1 cellular context compared by ENCODE assay signal in the genomic region with DNA sequence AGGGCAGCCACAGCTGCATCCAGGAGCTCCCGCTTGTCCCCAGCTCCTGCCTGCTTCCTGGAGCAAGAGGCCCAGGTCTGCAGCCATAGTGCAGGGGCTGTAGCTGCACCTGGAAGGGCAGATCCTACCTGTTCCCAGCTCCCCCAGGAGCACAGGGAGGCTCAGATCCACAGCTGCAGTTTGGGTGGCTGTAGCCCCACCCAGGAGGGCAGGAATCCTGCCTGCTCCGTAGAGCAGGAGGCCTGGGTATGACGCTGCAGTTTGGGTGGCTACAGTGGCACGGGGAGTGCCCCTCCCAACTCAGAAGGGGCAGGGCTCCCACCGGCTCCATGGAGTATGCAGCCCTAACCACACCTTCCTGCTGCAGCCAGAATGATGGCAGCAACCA.
TF ChIP-seq lines count a peak whose summit lies in the region.

No MANE protein-coding gene starts in this region.

TF ChIP-seq in SK-N-SH, 30 proteins besides CTCF, POLR2A, EP300 and RAD21 (continued from another document):
- TF ChIP-seq, protein P1, sequence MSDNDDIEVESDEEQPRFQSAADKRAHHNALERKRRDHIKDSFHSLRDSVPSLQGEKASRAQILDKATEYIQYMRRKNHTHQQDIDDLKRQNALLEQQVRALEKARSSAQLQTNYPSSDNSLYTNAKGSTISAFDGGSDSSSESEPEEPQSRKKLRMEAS (IDR thresholded peaks at IDR 0.05; ENCODE audit: low read depth): no peak
- TF ChIP-seq TEAD4 (IDR thresholded peaks at IDR 0.05; ENCODE audit: borderline replicate concordance, insufficient read depth) (no peak), TAF1 (IDR thresholded peaks at IDR 0.05; ENCODE audit: borderline replicate concordance, low read depth, low read length) (no peak), POLR2AphosphoS5 (IDR thresholded peaks at IDR 0.05; ENCODE audit: low read depth, low read length) (no peak), EZH2phosphoT487 (IDR thresholded peaks at IDR 0.05; ENCODE audit: borderline replicate concordance, low read depth) (no peak), FOSL2 (IDR thresholded peaks at IDR 0.05; ENCODE audit: borderline replicate concordance, low read depth) (no peak), RXRA (IDR thresholded peaks at IDR 0.05; ENCODE audit: borderline replicate concordance, low read depth) (no peak), TCF12 (IDR thresholded peaks at IDR 0.05) (no peak), GATA2 (CRISPR knock-in tag; IDR thresholded peaks at IDR 0.05) (no peak), SMC3 (IDR thresholded peaks at IDR 0.05; ENCODE audit: low read depth, low read length) (no peak), RFX5 (IDR thresholded peaks at IDR 0.05; ENCODE audit: low read length) (no peak)
- TF ChIP-seq, protein P2, sequence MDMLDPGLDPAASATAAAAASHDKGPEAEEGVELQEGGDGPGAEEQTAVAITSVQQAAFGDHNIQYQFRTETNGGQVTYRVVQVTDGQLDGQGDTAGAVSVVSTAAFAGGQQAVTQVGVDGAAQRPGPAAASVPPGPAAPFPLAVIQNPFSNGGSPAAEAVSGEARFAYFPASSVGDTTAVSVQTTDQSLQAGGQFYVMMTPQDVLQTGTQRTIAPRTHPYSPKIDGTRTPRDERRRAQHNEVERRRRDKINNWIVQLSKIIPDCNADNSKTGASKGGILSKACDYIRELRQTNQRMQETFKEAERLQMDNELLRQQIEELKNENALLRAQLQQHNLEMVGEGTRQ (IDR thresholded peaks at IDR 0.05; ENCODE audit: borderline replicate concordance, low read depth, low read length): no peak
- TF ChIP-seq, protein P3, sequence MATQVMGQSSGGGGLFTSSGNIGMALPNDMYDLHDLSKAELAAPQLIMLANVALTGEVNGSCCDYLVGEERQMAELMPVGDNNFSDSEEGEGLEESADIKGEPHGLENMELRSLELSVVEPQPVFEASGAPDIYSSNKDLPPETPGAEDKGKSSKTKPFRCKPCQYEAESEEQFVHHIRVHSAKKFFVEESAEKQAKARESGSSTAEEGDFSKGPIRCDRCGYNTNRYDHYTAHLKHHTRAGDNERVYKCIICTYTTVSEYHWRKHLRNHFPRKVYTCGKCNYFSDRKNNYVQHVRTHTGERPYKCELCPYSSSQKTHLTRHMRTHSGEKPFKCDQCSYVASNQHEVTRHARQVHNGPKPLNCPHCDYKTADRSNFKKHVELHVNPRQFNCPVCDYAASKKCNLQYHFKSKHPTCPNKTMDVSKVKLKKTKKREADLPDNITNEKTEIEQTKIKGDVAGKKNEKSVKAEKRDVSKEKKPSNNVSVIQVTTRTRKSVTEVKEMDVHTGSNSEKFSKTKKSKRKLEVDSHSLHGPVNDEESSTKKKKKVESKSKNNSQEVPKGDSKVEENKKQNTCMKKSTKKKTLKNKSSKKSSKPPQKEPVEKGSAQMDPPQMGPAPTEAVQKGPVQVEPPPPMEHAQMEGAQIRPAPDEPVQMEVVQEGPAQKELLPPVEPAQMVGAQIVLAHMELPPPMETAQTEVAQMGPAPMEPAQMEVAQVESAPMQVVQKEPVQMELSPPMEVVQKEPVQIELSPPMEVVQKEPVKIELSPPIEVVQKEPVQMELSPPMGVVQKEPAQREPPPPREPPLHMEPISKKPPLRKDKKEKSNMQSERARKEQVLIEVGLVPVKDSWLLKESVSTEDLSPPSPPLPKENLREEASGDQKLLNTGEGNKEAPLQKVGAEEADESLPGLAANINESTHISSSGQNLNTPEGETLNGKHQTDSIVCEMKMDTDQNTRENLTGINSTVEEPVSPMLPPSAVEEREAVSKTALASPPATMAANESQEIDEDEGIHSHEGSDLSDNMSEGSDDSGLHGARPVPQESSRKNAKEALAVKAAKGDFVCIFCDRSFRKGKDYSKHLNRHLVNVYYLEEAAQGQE (IDR thresholded peaks at IDR 0.05; ENCODE audit: low read depth, low read length): no peak
- TF ChIP-seq, protein P4, sequence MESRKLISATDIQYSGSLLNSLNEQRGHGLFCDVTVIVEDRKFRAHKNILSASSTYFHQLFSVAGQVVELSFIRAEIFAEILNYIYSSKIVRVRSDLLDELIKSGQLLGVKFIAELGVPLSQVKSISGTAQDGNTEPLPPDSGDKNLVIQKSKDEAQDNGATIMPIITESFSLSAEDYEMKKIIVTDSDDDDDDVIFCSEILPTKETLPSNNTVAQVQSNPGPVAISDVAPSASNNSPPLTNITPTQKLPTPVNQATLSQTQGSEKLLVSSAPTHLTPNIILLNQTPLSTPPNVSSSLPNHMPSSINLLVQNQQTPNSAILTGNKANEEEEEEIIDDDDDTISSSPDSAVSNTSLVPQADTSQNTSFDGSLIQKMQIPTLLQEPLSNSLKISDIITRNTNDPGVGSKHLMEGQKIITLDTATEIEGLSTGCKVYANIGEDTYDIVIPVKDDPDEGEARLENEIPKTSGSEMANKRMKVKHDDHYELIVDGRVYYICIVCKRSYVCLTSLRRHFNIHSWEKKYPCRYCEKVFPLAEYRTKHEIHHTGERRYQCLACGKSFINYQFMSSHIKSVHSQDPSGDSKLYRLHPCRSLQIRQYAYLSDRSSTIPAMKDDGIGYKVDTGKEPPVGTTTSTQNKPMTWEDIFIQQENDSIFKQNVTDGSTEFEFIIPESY (IDR thresholded peaks at IDR 0.05; ENCODE audit: borderline replicate concordance, low read depth): no peak
